Comparison of ENCODE assay signal across 9 cellular contexts in genomic region chr15:57591822-57592367, GRCh38. TPM values are rescaled to one million over a fixed set of nuclear protein-coding genes. Genes with fewer than 3 reads are reported as not detected.
DNase-seq lines count a peak whose midpoint lies in the region; ATAC-seq and TF ChIP-seq lines count a peak whose summit lies in the region.
"Had no signal": no experiment of that assay in that cellular context is flagged by ENCODE, and none has a peak within 500 bp of the region (broad histone marks: within the 10 kb centered on the region; RNA-seq: fewer than 3 reads in every experiment).

Gene MYZAP, plus strand, starts transcription at chr15:57591904. Its CDS starts 131 bp downstream, at chr15:57592035.

- no peak within 1 kb of the TSS for H3K9ac ChIP-seq in endodermal cell (ENCODE audit: extremely low read depth, low read length, poor library complexity, severe bottlenecking)
- H3K9ac ChIP-seq: BLaER1 treated with 17β-estradiol and CSF1 and Interleukin-3, amounts not matched to agents 10 nM and 100 nM had no signal

- H3K4me3 ChIP-seq in endodermal cell (ENCODE audit: low read length) (peak within 1 kb of the TSS; percentile 74), mononuclear cell (ENCODE audit: low read length) (peak within 1 kb of the TSS; percentile 20)
- H3K4me3 ChIP-seq: BLaER1 treated with 17β-estradiol and CSF1 and Interleukin-3, amounts not matched to agents 10 nM and 100 nM had no signal

- H3K27me3 ChIP-seq in endodermal cell (ENCODE audit: control insufficient read depth, insufficient read depth, low read length, poor library complexity, severe bottlenecking) (peaks cover 58% of the 10 kb centered on the region), mononuclear cell (ENCODE audit: insufficient read depth, low read length) (peaks cover 19% of the 10 kb centered on the region)

- WGBS in endodermal cell (ENCODE audit: insufficient coverage in 1 of 2, insufficient read length in 1 of 2), 2 experiments, result 2 to 5% methylated on average over 12 to 58 of the region's 58 CpGs

- CTCF ChIA-PET in activated CD4-positive, alpha-beta T cell treated with anti-CD3 and anti-CD28 coated beads, Interleukin-2, amount 10 ng/mL, durations not matched to agents 7 days and 5 days (lab: Charles Lee), result no interaction called here

- peaks cover 20% of the 10 kb centered on the region for H3K4me1 Mint-ChIP-seq in activated CD4-positive, alpha-beta T cell treated with anti-CD3 and anti-CD28 coated beads, Interleukin-2, amount 10 ng/mL, durations not matched to agents 7 days and 5 days
- H3K4me1 Mint-ChIP-seq in endodermal cell, result peaks cover 3% of the 10 kb centered on the region
- peaks cover 37% of the 10 kb centered on the region for H3K4me1 Mint-ChIP-seq in stimulated activated memory B cell treated with anti-CD40 and anti-IgM and Interleukin-4, amounts not matched to agents 10 μg/mL and 1 μg/mL and 100 μg/mL, for 72 hours

- peaks cover 3% of the 10 kb centered on the region for H3K9me3 Mint-ChIP-seq in activated CD4-positive, alpha-beta T cell treated with anti-CD3 and anti-CD28 coated beads, Interleukin-2, amount 10 ng/mL, durations not matched to agents 7 days and 5 days
- no peaks in the 10 kb centered on the region for H3K9me3 Mint-ChIP-seq in endodermal cell
- H3K9me3 Mint-ChIP-seq in stimulated activated memory B cell treated with anti-CD40 and anti-IgM and Interleukin-4, amounts not matched to agents 10 μg/mL and 1 μg/mL and 100 μg/mL, for 72 hours, result no peaks in the 10 kb centered on the region

- H3K4me3 Mint-ChIP-seq in activated CD4-positive, alpha-beta T cell treated with anti-CD3 and anti-CD28 coated beads, Interleukin-2, amount 10 ng/mL, durations not matched to agents 7 days and 5 days, result peak within 1 kb of the TSS; percentile 57
- peak within 1 kb of the TSS; percentile 52 for H3K4me3 Mint-ChIP-seq in endodermal cell
- H3K4me3 Mint-ChIP-seq in stimulated activated memory B cell treated with anti-CD40 and anti-IgM and Interleukin-4, amounts not matched to agents 10 μg/mL and 1 μg/mL and 100 μg/mL, for 72 hours, result peak within 1 kb of the TSS; percentile 73

- POLR2A ChIA-PET in activated CD4-positive, alpha-beta T cell treated with anti-CD3 and anti-CD28 coated beads, Interleukin-2, amount 10 ng/mL, durations not matched to agents 7 days and 5 days (lab: Charles Lee), result no interaction called here

- peak; percentile 83 for ATAC-seq in stimulated activated memory B cell treated with anti-CD40 and anti-IgM and Interleukin-4, amounts not matched to agents 10 μg/mL and 1 μg/mL and 100 μg/mL, for 72 hours
- ATAC-seq in HG02610 (IDR thresholded peaks at IDR 0.05; ENCODE audit: unreplicated experiment), result no peak

- H3K27ac ChIP-seq in endodermal cell (ENCODE audit: low read depth, low read length), result no peak within 1 kb of the TSS

- H3K4me1 ChIP-seq in endodermal cell (ENCODE audit: control insufficient read depth, insufficient read depth, low read length) (no peaks in the 10 kb centered on the region), mononuclear cell (ENCODE audit: insufficient read depth, low read length) (peaks cover 20% of the 10 kb centered on the region)

- no peaks in the 10 kb centered on the region for H3K36me3 Mint-ChIP-seq in activated CD4-positive, alpha-beta T cell treated with anti-CD3 and anti-CD28 coated beads, Interleukin-2, amount 10 ng/mL, durations not matched to agents 7 days and 5 days (ENCODE audit: low read depth)
- no peaks in the 10 kb centered on the region for H3K36me3 Mint-ChIP-seq in endodermal cell (ENCODE audit: low read depth)
- no peaks in the 10 kb centered on the region for H3K36me3 Mint-ChIP-seq in stimulated activated memory B cell treated with anti-CD40 and anti-IgM and Interleukin-4, amounts not matched to agents 10 μg/mL and 1 μg/mL and 100 μg/mL, for 72 hours

- DNase-seq in NCI-H146 (lab: John Stamatoyannopoulos, UW), result peak; percentile 36
- no peak for DNase-seq in NCI-H146 treated with DMSO at 0.1 percent for 48 hours (lab: John Stamatoyannopoulos, UW; ENCODE audit: unreplicated experiment)
- peak; percentile 41 for DNase-seq in activated CD4-positive, alpha-beta T cell treated with anti-CD3 and anti-CD28 coated beads, Interleukin-2, amount 10 ng/mL, durations not matched to agents 7 days and 5 days
- DNase-seq in endodermal cell, result peak; percentile 88
- no peak for DNase-seq in amniotic stem cell (lab: John Stamatoyannopoulos, UW)

- peaks cover 29% of the 10 kb centered on the region for H3K27me3 Mint-ChIP-seq in activated CD4-positive, alpha-beta T cell treated with anti-CD3 and anti-CD28 coated beads, Interleukin-2, amount 10 ng/mL, durations not matched to agents 7 days and 5 days
- peaks cover 59% of the 10 kb centered on the region for H3K27me3 Mint-ChIP-seq in endodermal cell (ENCODE audit: insufficient read depth)
- peaks cover 24% of the 10 kb centered on the region for H3K27me3 Mint-ChIP-seq in stimulated activated memory B cell treated with anti-CD40 and anti-IgM and Interleukin-4, amounts not matched to agents 10 μg/mL and 1 μg/mL and 100 μg/mL, for 72 hours

- no peaks in the 10 kb centered on the region for H3K36me3 ChIP-seq in endodermal cell (ENCODE audit: control insufficient read depth, insufficient read depth, low read length)
- H3K36me3 ChIP-seq: BLaER1 treated with 17β-estradiol and CSF1 and Interleukin-3, amounts not matched to agents 10 nM and 100 nM had no signal

- TF ChIP-seq CTCF in endodermal cell (conservative IDR thresholded peaks at IDR 0.05), result peak; percentile 10

- no peak within 1 kb of the TSS for H3K27ac Mint-ChIP-seq in activated CD4-positive, alpha-beta T cell treated with anti-CD3 and anti-CD28 coated beads, Interleukin-2, amount 10 ng/mL, durations not matched to agents 7 days and 5 days
- no peak within 1 kb of the TSS for H3K27ac Mint-ChIP-seq in endodermal cell
- H3K27ac Mint-ChIP-seq in stimulated activated memory B cell treated with anti-CD40 and anti-IgM and Interleukin-4, amounts not matched to agents 10 μg/mL and 1 μg/mL and 100 μg/mL, for 72 hours, result peak within 1 kb of the TSS; percentile 58

- H3K9me3 ChIP-seq in endodermal cell (ENCODE audit: control insufficient read depth, low read length) (no peaks in the 10 kb centered on the region), mononuclear cell (ENCODE audit: low read depth, low read length) (no peaks in the 10 kb centered on the region)

RNA-seq across cellular contexts. Expression of gene MYZAP, which starts in this region (rescaled TPM):
- total RNA-seq in activated CD4-positive, alpha-beta T cell treated with anti-CD3 and anti-CD28 coated beads, Interleukin-2, amount 10 ng/mL, durations not matched to agents 7 days and 5 days, result not detected
- total RNA-seq in endodermal cell, result under 1 TPM; 0.22 to 0.33 TPM
- 0.78 TPM for polyA plus RNA-seq in endodermal cell (2013, experiment 1 of 2)
- 0.58 TPM for polyA plus RNA-seq in endodermal cell (2013, experiment 2 of 2)
- total RNA-seq in mononuclear cell, result 5.1 TPM

Comparison
In these comparisons a context has a peak if more than half of its experiments do, and no peak if none do; other contexts are left out.
1. Peak in DNase-seq in activated CD4-positive, alpha-beta T cell treated with anti-CD3 and anti-CD28 coated beads, Interleukin-2, amount 10 ng/mL, durations not matched to agents 7 days and 5 days; RNA of the gene not detected or under 1 TPM.
2. Peak in DNase-seq and H3K4me3 ChIP-seq in endodermal cell; RNA of the gene not detected or under 1 TPM.